ENCODE assay signal across 1 cellular context in genomic region chr5:178872302-178872701, GRCh38.
TF ChIP-seq lines count a peak whose summit lies in the region.

No MANE protein-coding gene starts in this region.

TF ChIP-seq in IMR-90, 13 proteins besides CTCF, POLR2A, EP300 and RAD21:
- TF ChIP-seq RCOR1 (IDR thresholded peaks at IDR 0.05; ENCODE audit: insufficient replicate concordance, low read length) (no peak), NFE2L2 (IDR thresholded peaks at IDR 0.05; ENCODE audit: low read depth, low read length) (peak; percentile 94)
